ENCODE assay signal across 8 cellular contexts in genomic region chr6:85642774-85643529, GRCh38. TPM values are rescaled to one million over a fixed set of nuclear protein-coding genes. Genes with fewer than 3 reads are reported as not detected.
DNase-seq lines count a peak whose midpoint lies in the region; ATAC-seq and TF ChIP-seq lines count a peak whose summit lies in the region.

TSS of gene SYNCRIP (minus strand) at chr6:85642886. CDS start at chr6:85641439, 1,447 bp downstream.

- H3K9me3 ChIP-seq in heart right ventricle (no peaks in the 10 kb centered on the region), upper lobe of left lung (no peaks in the 10 kb centered on the region)

- intact Hi-C loops in T-helper 1 cell treated with Interleukin-12 subunit alpha and Interleukin-12 subunit beta and Interleukin-4 antibody, amounts not matched to agents 30 ng/mL and 1 ng/mL, for 36 hours (cut with micrococcal nuclease): loop anchor here (1.0 kb wide), 5 partner anchors 35 to 1512 kb away; partner anchors contain the start of genes CEP162, NT5E, SNX14 and ZNF292
- intact Hi-C loops in heart right ventricle (cut with DNase I) (loop anchor here (1.0 to 5.0 kb wide), 6 partner anchors 34 to 51 kb away; partner anchors contain the start of gene SNX14 (in 3 of the 10)), posterior vena cava (cut with DNase I) (loop anchor here in 1 of 2 donors (2.0 kb wide), 1 partner anchor 36 kb away; no protein-coding TSS in a partner anchor)

- H3K4me1 ChIP-seq in heart right ventricle (peaks cover 4 to 50% (median 42%) of the 10 kb centered on the region in 9 donors), upper lobe of left lung (peaks cover 27 to 44% (median 37%) of the 10 kb centered on the region in 4 donors)

- 0 to 1% methylated on average over 75 of the region's 76 CpGs for WGBS in heart right ventricle, 2 donors
- 0 to 1% methylated on average over 56 to 65 of the region's 76 CpGs for WGBS in upper lobe of left lung, 2 donors

- DNase-seq in NCI-H1694 (lab: John Stamatoyannopoulos, UW): peak; percentile 92
- DNase-seq in amniotic epithelial cell (ENCODE audit: low read depth): peak; percentile 96
- DNase-seq in heart right ventricle: peak; percentile 99
- peak; percentile 100 for DNase-seq in posterior vena cava (ENCODE audit: low spot score)
- DNase-seq in upper lobe of left lung: peak; percentile 99 to 100

- TF ChIP-seq CTCF in heart right ventricle (IDR thresholded peaks at IDR 0.05): no peak
- no peak for TF ChIP-seq CTCF in upper lobe of left lung (IDR thresholded peaks at IDR 0.05)

- TF ChIP-seq EP300 in upper lobe of left lung (IDR thresholded peaks at IDR 0.05): peak in 1 of 4 donors; percentile 73

- peak within 1 kb of the TSS; percentile 78 to 99 (median 95) for H3K4me3 ChIP-seq in heart right ventricle
- H3K4me3 ChIP-seq in upper lobe of left lung: peak within 1 kb of the TSS; percentile 93 to 97 (median 97)

- TF ChIP-seq POLR2A in upper lobe of left lung (IDR thresholded peaks at IDR 0.05): peak; percentile 29 to 97 (median 85)

- H3K36me3 ChIP-seq in heart right ventricle: peaks cover 0 to 32% (median 20%) of the 10 kb centered on the region in 9 donors
- peaks cover 0 to 24% (median 3%) of the 10 kb centered on the region in 4 donors for H3K36me3 ChIP-seq in upper lobe of left lung

- H3K27ac ChIP-seq in heart right ventricle (peak within 1 kb of the TSS; percentile 97 to 100 (median 100)), upper lobe of left lung (peak within 1 kb of the TSS; percentile 96 to 100 (median 99))

- ATAC-seq in GM18498 (IDR thresholded peaks at IDR 0.05; ENCODE audit: unreplicated experiment): peak; percentile 73
- peak; percentile 69 for ATAC-seq in HG02885 (IDR thresholded peaks at IDR 0.05; ENCODE audit: poor library complexity, unreplicated experiment)
- ATAC-seq in heart right ventricle: peak; percentile 88 to 96 (median 92)
- peak; percentile 93 to 98 for ATAC-seq in upper lobe of left lung (ENCODE audit: low FRiP score in 2 of 2)

- no peaks in the 10 kb centered on the region for H3K27me3 ChIP-seq in heart right ventricle
- H3K27me3 ChIP-seq in upper lobe of left lung: no peaks in the 10 kb centered on the region

RNA-seq across cellular contexts. Expression of gene SYNCRIP, which starts in this region (rescaled TPM):
- 127 and 129 TPM in 2 replicates for total RNA-seq in T-helper 1 cell treated with Interleukin-12 subunit alpha and Interleukin-12 subunit beta and Interleukin-4 antibody, amounts not matched to agents 30 ng/mL and 1 ng/mL, for 36 hours
- total RNA-seq in heart right ventricle: 10 to 100 TPM; 56.1 to 72.6 (median 61.2) TPM
- 10 to 100 TPM; 24.6 to 27.4 TPM for polyA plus RNA-seq in heart right ventricle
- 100 to 1,000 TPM; 113 to 147 TPM for total RNA-seq in posterior vena cava
- total RNA-seq in upper lobe of left lung: 10 to 100 TPM; 30.4 to 87.8 (median 65.1) TPM

Comparison
In these comparisons a context has a peak if more than half of its experiments do, and no peak if none do; other contexts are left out.
1. Peak in every context shown above with its lines: DNase-seq, ATAC-seq, H3K4me3 ChIP-seq and H3K27ac ChIP-seq.